In the genomic region with DNA sequence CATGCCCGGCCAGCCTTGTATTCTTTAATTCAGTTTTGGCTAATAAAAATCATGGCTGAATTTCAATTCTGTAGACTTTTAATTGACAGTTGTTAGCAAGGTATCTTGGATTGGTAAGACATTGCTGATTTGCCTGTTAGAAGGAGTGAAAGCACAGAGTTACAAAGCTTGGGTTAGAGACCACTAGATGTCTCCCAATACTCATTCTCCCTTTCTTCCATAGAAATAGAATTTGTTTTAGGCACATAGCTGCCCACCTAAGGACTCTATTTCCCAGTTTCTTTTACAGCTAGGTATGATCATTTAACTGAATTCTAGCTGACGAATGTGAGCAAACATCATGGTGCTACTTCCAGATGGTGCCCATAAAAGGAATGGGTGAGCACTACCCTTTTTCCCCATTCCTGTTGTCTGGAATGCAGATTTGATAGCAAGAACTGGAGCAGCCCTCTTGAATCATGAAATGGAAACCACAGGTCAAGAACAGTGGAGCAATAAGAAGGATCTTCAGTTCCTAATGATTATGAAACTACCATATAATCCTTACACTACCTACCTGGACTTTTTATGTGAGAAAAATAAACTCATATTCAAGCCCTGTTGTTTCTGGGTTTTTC, we compare ENCODE assay signal across 1 cellular context.
TF ChIP-seq lines count a peak whose summit lies in the region.

No MANE protein-coding gene starts in this region.

TF ChIP-seq in GM23338, 12 proteins besides CTCF, POLR2A, EP300 and RAD21:
- no peak for TF ChIP-seq CREB1 (CRISPR knock-in tag; IDR thresholded peaks at IDR 0.05; ENCODE audit: low read depth)
- TF ChIP-seq EZH2phosphoT487 (IDR thresholded peaks at IDR 0.05; ENCODE audit: unreplicated experiment), result no peak
- no peak for TF ChIP-seq JUNB (IDR thresholded peaks at IDR 0.05; ENCODE audit: unreplicated experiment)
- TF ChIP-seq EZH2 (IDR thresholded peaks at IDR 0.05; ENCODE audit: low read depth, unreplicated experiment), result no peak
- TF ChIP-seq NANOG (IDR thresholded peaks at IDR 0.05; ENCODE audit: borderline replicate concordance), result no peak
- TF ChIP-seq ZNF331 (CRISPR knock-in tag; IDR thresholded peaks at IDR 0.05; ENCODE audit: low read depth), result no peak
- TF ChIP-seq, protein P1, sequence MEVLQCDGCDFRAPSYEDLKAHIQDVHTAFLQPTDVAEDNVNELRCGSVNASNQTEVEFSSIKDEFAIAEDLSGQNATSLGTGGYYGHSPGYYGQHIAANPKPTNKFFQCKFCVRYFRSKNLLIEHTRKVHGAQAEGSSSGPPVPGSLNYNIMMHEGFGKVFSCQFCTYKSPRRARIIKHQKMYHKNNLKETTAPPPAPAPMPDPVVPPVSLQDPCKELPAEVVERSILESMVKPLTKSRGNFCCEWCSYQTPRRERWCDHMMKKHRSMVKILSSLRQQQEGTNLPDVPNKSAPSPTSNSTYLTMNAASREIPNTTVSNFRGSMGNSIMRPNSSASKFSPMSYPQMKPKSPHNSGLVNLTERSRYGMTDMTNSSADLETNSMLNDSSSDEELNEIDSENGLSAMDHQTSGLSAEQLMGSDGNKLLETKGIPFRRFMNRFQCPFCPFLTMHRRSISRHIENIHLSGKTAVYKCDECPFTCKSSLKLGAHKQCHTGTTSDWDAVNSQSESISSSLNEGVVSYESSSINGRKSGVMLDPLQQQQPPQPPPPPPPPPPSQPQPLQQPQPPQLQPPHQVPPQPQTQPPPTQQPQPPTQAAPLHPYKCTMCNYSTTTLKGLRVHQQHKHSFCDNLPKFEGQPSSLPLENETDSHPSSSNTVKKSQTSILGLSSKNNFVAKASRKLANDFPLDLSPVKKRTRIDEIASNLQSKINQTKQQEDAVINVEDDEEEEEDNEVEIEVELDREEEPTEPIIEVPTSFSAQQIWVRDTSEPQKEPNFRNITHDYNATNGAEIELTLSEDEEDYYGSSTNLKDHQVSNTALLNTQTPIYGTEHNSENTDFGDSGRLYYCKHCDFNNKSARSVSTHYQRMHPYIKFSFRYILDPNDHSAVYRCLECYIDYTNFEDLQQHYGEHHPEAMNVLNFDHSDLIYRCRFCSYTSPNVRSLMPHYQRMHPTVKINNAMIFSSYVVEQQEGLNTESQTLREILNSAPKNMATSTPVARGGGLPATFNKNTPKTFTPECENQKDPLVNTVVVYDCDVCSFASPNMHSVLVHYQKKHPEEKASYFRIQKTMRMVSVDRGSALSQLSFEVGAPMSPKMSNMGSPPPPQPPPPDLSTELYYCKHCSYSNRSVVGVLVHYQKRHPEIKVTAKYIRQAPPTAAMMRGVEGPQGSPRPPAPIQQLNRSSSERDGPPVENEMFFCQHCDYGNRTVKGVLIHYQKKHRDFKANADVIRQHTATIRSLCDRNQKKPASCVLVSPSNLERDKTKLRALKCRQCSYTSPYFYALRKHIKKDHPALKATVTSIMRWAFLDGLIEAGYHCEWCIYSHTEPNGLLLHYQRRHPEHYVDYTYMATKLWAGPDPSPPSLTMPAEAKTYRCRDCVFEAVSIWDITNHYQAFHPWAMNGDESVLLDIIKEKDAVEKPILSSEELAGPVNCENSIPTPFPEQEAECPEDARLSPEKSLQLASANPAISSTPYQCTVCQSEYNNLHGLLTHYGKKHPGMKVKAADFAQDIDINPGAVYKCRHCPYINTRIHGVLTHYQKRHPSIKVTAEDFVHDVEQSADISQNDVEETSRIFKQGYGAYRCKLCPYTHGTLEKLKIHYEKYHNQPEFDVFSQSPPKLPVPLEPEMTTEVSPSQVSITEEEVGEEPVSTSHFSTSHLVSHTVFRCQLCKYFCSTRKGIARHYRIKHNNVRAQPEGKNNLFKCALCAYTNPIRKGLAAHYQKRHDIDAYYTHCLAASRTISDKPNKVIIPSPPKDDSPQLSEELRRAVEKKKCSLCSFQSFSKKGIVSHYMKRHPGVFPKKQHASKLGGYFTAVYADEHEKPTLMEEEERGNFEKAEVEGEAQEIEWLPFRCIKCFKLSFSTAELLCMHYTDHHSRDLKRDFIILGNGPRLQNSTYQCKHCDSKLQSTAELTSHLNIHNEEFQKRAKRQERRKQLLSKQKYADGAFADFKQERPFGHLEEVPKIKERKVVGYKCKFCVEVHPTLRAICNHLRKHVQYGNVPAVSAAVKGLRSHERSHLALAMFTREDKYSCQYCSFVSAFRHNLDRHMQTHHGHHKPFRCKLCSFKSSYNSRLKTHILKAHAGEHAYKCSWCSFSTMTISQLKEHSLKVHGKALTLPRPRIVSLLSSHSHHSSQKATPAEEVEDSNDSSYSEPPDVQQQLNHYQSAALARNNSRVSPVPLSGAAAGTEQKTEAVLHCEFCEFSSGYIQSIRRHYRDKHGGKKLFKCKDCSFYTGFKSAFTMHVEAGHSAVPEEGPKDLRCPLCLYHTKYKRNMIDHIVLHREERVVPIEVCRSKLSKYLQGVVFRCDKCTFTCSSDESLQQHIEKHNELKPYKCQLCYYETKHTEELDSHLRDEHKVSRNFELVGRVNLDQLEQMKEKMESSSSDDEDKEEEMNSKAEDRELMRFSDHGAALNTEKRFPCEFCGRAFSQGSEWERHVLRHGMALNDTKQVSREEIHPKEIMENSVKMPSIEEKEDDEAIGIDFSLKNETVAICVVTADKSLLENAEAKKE (CRISPR knock-in tag; IDR thresholded peaks at IDR 0.05), result no peak
- TF ChIP-seq, protein P2, sequence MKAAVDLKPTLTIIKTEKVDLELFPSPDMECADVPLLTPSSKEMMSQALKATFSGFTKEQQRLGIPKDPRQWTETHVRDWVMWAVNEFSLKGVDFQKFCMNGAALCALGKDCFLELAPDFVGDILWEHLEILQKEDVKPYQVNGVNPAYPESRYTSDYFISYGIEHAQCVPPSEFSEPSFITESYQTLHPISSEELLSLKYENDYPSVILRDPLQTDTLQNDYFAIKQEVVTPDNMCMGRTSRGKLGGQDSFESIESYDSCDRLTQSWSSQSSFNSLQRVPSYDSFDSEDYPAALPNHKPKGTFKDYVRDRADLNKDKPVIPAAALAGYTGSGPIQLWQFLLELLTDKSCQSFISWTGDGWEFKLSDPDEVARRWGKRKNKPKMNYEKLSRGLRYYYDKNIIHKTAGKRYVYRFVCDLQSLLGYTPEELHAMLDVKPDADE (IDR thresholded peaks at IDR 0.05), result no peak
- TF ChIP-seq POLR2AphosphoS5 (IDR thresholded peaks at IDR 0.05; ENCODE audit: low read depth), result no peak
- no peak for TF ChIP-seq STAT1 (IDR thresholded peaks at IDR 0.05; ENCODE audit: unreplicated experiment)
- TF ChIP-seq ZNF114 (CRISPR knock-in tag; IDR thresholded peaks at IDR 0.05), result no peak
- TF ChIP-seq, protein P3, sequence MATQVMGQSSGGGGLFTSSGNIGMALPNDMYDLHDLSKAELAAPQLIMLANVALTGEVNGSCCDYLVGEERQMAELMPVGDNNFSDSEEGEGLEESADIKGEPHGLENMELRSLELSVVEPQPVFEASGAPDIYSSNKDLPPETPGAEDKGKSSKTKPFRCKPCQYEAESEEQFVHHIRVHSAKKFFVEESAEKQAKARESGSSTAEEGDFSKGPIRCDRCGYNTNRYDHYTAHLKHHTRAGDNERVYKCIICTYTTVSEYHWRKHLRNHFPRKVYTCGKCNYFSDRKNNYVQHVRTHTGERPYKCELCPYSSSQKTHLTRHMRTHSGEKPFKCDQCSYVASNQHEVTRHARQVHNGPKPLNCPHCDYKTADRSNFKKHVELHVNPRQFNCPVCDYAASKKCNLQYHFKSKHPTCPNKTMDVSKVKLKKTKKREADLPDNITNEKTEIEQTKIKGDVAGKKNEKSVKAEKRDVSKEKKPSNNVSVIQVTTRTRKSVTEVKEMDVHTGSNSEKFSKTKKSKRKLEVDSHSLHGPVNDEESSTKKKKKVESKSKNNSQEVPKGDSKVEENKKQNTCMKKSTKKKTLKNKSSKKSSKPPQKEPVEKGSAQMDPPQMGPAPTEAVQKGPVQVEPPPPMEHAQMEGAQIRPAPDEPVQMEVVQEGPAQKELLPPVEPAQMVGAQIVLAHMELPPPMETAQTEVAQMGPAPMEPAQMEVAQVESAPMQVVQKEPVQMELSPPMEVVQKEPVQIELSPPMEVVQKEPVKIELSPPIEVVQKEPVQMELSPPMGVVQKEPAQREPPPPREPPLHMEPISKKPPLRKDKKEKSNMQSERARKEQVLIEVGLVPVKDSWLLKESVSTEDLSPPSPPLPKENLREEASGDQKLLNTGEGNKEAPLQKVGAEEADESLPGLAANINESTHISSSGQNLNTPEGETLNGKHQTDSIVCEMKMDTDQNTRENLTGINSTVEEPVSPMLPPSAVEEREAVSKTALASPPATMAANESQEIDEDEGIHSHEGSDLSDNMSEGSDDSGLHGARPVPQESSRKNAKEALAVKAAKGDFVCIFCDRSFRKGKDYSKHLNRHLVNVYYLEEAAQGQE (IDR thresholded peaks at IDR 0.05; ENCODE audit: unreplicated experiment), result no peak
